1 cellular context compared by ENCODE assay signal in genomic region chr2:43105586-43106562, GRCh38.
TF ChIP-seq lines count a peak whose summit lies in the region.

No MANE protein-coding gene starts in this region.

TF ChIP-seq in HEK293, 187 proteins besides CTCF, POLR2A, EP300 and RAD21 (continued from another document):
- TF ChIP-seq REST (tag by site-specific recombination; IDR thresholded peaks at IDR 0.05) (no peak), KLF8 (tag by site-specific recombination; IDR thresholded peaks at IDR 0.05) (no peak), ZNF366 (tag by site-specific recombination; conservative IDR thresholded peaks at IDR 0.05) (no peak), ZNF707 (tag by site-specific recombination; IDR thresholded peaks at IDR 0.05) (no peak), ZNF175 (tag by site-specific recombination; IDR thresholded peaks at IDR 0.05) (no peak), ZSCAN18 (tag by site-specific recombination; IDR thresholded peaks at IDR 0.05) (no peak), PBX3 (CRISPR knock-in tag; IDR thresholded peaks at IDR 0.05) (no peak)
